ENCODE assay signal across 2 cellular contexts in genomic region chr3:151087648-151088047, GRCh38.
TF ChIP-seq lines count a peak whose summit lies in the region.

No MANE protein-coding gene starts in this region.

TF ChIP-seq in H1, 55 proteins besides CTCF, POLR2A, EP300 and RAD21:
- TF ChIP-seq YY1 (IDR thresholded peaks at IDR 0.05; ENCODE audit: low read depth, low read length) (no peak), MAFK (IDR thresholded peaks at IDR 0.05; ENCODE audit: low read depth, low read length) (no peak), SRF (IDR thresholded peaks at IDR 0.05; ENCODE audit: low read depth, low read length) (no peak), USF2 (IDR thresholded peaks at IDR 0.05; ENCODE audit: low read length) (no peak), SP2 (IDR thresholded peaks at IDR 0.05; ENCODE audit: low read length) (no peak), BCL11A (IDR thresholded peaks at IDR 0.05; ENCODE audit: low read depth in 2 of 2, low read length in 2 of 2) (no peak), ATF2 (IDR thresholded peaks at IDR 0.05; ENCODE audit: low read length) (no peak), SIRT6 (IDR thresholded peaks at IDR 0.05; ENCODE audit: low read length) (no peak), RFX5 (IDR thresholded peaks at IDR 0.05; ENCODE audit: borderline replicate concordance, low read depth, low read length) (no peak), KDM1A (IDR thresholded peaks at IDR 0.05; ENCODE audit: borderline replicate concordance, low read length) (no peak), BACH1 (IDR thresholded peaks at IDR 0.05; ENCODE audit: low read length) (no peak), CHD2 (IDR thresholded peaks at IDR 0.05; ENCODE audit: low read length) (no peak), MAX (IDR thresholded peaks at IDR 0.05) (no peak), ASH2L (IDR thresholded peaks at IDR 0.05; ENCODE audit: low read length) (no peak), EZH2 (IDR thresholded peaks at IDR 0.05; ENCODE audit: low read depth, low read length, severe bottlenecking) (no peak)

TF ChIP-seq in SK-N-SH, 30 proteins besides CTCF, POLR2A, EP300 and RAD21:
- TF ChIP-seq PBX3 (IDR thresholded peaks at IDR 0.05) (no peak), GATA2 (CRISPR knock-in tag; IDR thresholded peaks at IDR 0.05) (no peak), FOXJ3 (CRISPR knock-in tag; IDR thresholded peaks at IDR 0.05) (no peak), POLR2AphosphoS5 (IDR thresholded peaks at IDR 0.05; ENCODE audit: low read depth, low read length) (no peak), SIN3A (IDR thresholded peaks at IDR 0.05; ENCODE audit: borderline replicate concordance, low read depth, low read length) (no peak), RCOR1 (IDR thresholded peaks at IDR 0.05; ENCODE audit: low read length) (no peak), EZH2phosphoT487 (IDR thresholded peaks at IDR 0.05; ENCODE audit: borderline replicate concordance, low read depth) (no peak), NFIC (IDR thresholded peaks at IDR 0.05; ENCODE audit: borderline replicate concordance) (no peak), IRF3 (IDR thresholded peaks at IDR 0.05; ENCODE audit: low read depth, low read length) (no peak), MAX (IDR thresholded peaks at IDR 0.05; ENCODE audit: low read depth) (no peak), USF1 (IDR thresholded peaks at IDR 0.05; ENCODE audit: borderline replicate concordance, low read depth) (no peak), TAF1 (IDR thresholded peaks at IDR 0.05; ENCODE audit: borderline replicate concordance, low read depth, low read length) (no peak), YY1 (IDR thresholded peaks at IDR 0.05; ENCODE audit: low read depth) (no peak), MEF2A (IDR thresholded peaks at IDR 0.05; ENCODE audit: borderline replicate concordance, low read depth) (no peak), ZBTB33 (IDR thresholded peaks at IDR 0.05; ENCODE audit: borderline replicate concordance, low read depth) (no peak), JUND (IDR thresholded peaks at IDR 0.05) (no peak), ELF1 (IDR thresholded peaks at IDR 0.05) (no peak), SMC3 (IDR thresholded peaks at IDR 0.05; ENCODE audit: low read depth, low read length) (no peak), MXI1 (IDR thresholded peaks at IDR 0.05; ENCODE audit: low read depth, low read length) (no peak)
